Comparison of ENCODE assay signal across 18 cellular contexts in genomic region chr2:231727621-231728020, GRCh38. TPM values are rescaled to one million over a fixed set of nuclear protein-coding genes. Genes with fewer than 3 reads are reported as not detected.
DNase-seq lines count a peak whose midpoint lies in the region; ATAC-seq and TF ChIP-seq lines count a peak whose summit lies in the region.
"Had no signal": no experiment of that assay in that cellular context is flagged by ENCODE, and none has a peak within 500 bp of the region (broad histone marks: within the 10 kb centered on the region; RNA-seq: fewer than 3 reads in every experiment).

No MANE protein-coding gene starts in this region.

- H3K27me3 Mint-ChIP-seq in WTC11 (ENCODE audit: low read depth): no peaks in the 10 kb centered on the region
- no peaks in the 10 kb centered on the region for H3K27me3 Mint-ChIP-seq in neural progenitor cell (ENCODE audit: insufficient read depth, low read depth)
- H3K27me3 Mint-ChIP-seq: B cell; CD4-positive, alpha-beta T cell; IgD-negative memory B cell had no signal

- no peaks in the 10 kb centered on the region for H3K9me3 Mint-ChIP-seq in WTC11
- H3K9me3 Mint-ChIP-seq in neural progenitor cell: no peaks in the 10 kb centered on the region
- H3K9me3 Mint-ChIP-seq: CD4-positive, alpha-beta T cell; H9; IgD-negative memory B cell had no signal

- no peaks in the 10 kb centered on the region for H3K36me3 ChIP-seq in neural progenitor cell

- CTCF ChIA-PET in WTC11 (lab: Charles Lee): interaction anchor here (0.7 kb wide), 1 partner anchor 229 kb away, joined by 3 read pairs; no protein-coding TSS in a partner anchor

- no peak overlapping the region for H3K27ac ChIP-seq in neural progenitor cell
- H3K27ac ChIP-seq: GM23248 had no signal

- H3K9ac ChIP-seq in neural progenitor cell: no peak overlapping the region
- H3K9ac ChIP-seq: GM23248 had no signal

- H3K27ac Mint-ChIP-seq in WTC11 (no peak overlapping the region), neural progenitor cell (no peak overlapping the region)
- H3K27ac Mint-ChIP-seq: B cell; CD4-positive, alpha-beta T cell; IgD-negative memory B cell had no signal

- POLR2A ChIA-PET in WTC11 (lab: Charles Lee): no interaction called here

- ATAC-seq in WTC11 (peak; percentile 24; the same call in 1 of the 2 replicates), HG02588 (IDR thresholded peaks at IDR 0.05; ENCODE audit: unreplicated experiment) (no peak), GM19397 (IDR thresholded peaks at IDR 0.05; ENCODE audit: unreplicated experiment) (no peak)

- peaks cover 33% of the 10 kb centered on the region for H3F3A ChIP-seq in neural progenitor cell (ENCODE audit: low read depth)

- no peak for TF ChIP-seq CTCF in WTC11 (IDR thresholded peaks at IDR 0.05)
- no peak for TF ChIP-seq CTCF in neural progenitor cell (IDR thresholded peaks at IDR 0.05)

- peaks cover 18% of the 10 kb centered on the region for H3K4me1 ChIP-seq in neural progenitor cell

- H3K4me1 Mint-ChIP-seq in WTC11 (peaks cover 7% of the 10 kb centered on the region), neural progenitor cell (peaks cover 15% of the 10 kb centered on the region)
- H3K4me1 Mint-ChIP-seq: B cell had no signal

- H2AFZ ChIP-seq in neural progenitor cell (replicated peaks): no peak overlapping the region
- H2AFZ ChIP-seq: GM23248 had no signal

- H3K27me3 ChIP-seq in neural progenitor cell: no peaks in the 10 kb centered on the region

- peak overlapping the region; percentile 32 for H3K4me2 ChIP-seq in neural progenitor cell

- no peaks in the 10 kb centered on the region for H3K9me3 ChIP-seq in neural progenitor cell (ENCODE audit: low read depth)

- H3K4me3 Mint-ChIP-seq in WTC11 (no peak overlapping the region), neural progenitor cell (no peak overlapping the region)
- H3K4me3 Mint-ChIP-seq: B cell; CD4-positive, alpha-beta T cell; H9; IgD-negative memory B cell had no signal

- no peaks in the 10 kb centered on the region for H3K79me2 ChIP-seq in neural progenitor cell (ENCODE audit: low read depth)

- DNase-seq in NCI-H2171 treated with DMSO at 0.1 percent for 48 hours (lab: John Stamatoyannopoulos, UW): peak; percentile 51
- no peak for DNase-seq in WTC11 (ENCODE audit: low spot score)
- peak; percentile 26 for DNase-seq in islet precursor cell
- DNase-seq in neural progenitor cell (ENCODE audit: low spot score): no peak
- no peak for DNase-seq in NCI-H1930 (lab: John Stamatoyannopoulos, UW)
- DNase-seq in DMS79 treated with DMSO at 0.1 percent for 48 hours (lab: John Stamatoyannopoulos, UW): no peak
- DNase-seq: C1 segment of cervical spinal cord; Calu3; CD4-positive, alpha-beta T cell; DMS153; DND-41; GF-D8; GM23248; H9 had no signal

- no peak overlapping the region for H3K4me3 ChIP-seq in neural progenitor cell
- H3K4me3 ChIP-seq: GM23248 had no signal

- no peaks in the 10 kb centered on the region for H4K20me1 ChIP-seq in neural progenitor cell (ENCODE audit: low read depth)

- H3K36me3 Mint-ChIP-seq in WTC11: 0 out of 2 replicates have a peak, but pooled peaks cover 4% of the 10 kb centered on the region
- peaks cover 8% of the 10 kb centered on the region for H3K36me3 Mint-ChIP-seq in neural progenitor cell

TF ChIP-seq in WTC11, 78 proteins besides CTCF, POLR2A, EP300 and RAD21 (continues in another document):
- no peak for TF ChIP-seq ESRRA (CRISPR knock-in tag; IDR thresholded peaks at IDR 0.05; ENCODE audit: borderline replicate concordance)
- no peak for TF ChIP-seq FOXK1 (CRISPR knock-in tag; IDR thresholded peaks at IDR 0.05)
- TF ChIP-seq NFATC4 (CRISPR knock-in tag; IDR thresholded peaks at IDR 0.05): no peak
- TF ChIP-seq ATF1 (CRISPR knock-in tag; IDR thresholded peaks at IDR 0.05): no peak
- no peak for TF ChIP-seq ZNF532 (CRISPR knock-in tag; IDR thresholded peaks at IDR 0.05; ENCODE audit: borderline replicate concordance)
- TF ChIP-seq ZNF121 (CRISPR knock-in tag; IDR thresholded peaks at IDR 0.05): no peak
- TF ChIP-seq RELA (CRISPR knock-in tag; IDR thresholded peaks at IDR 0.05; ENCODE audit: borderline replicate concordance): no peak
- TF ChIP-seq PREB (CRISPR knock-in tag; IDR thresholded peaks at IDR 0.05; ENCODE audit: borderline replicate concordance): no peak
- no peak for TF ChIP-seq SMAD4 (CRISPR knock-in tag; IDR thresholded peaks at IDR 0.05)
- no peak for TF ChIP-seq ZBTB43 (CRISPR knock-in tag; IDR thresholded peaks at IDR 0.05)
- TF ChIP-seq PRDM15 (CRISPR knock-in tag; IDR thresholded peaks at IDR 0.05): no peak
- TF ChIP-seq ELF4 (CRISPR knock-in tag; IDR thresholded peaks at IDR 0.05; ENCODE audit: low read depth): no peak

RNA-seq across cellular contexts. Expression of gene PTMA, which starts 19.3 kb away (rescaled TPM):
- total RNA-seq in WTC11 (2021) (2,164 to 2,284 TPM (median 2,200 TPM) in 3 replicates), neural progenitor cell (ENCODE audit: low replicate concordance) (1,850 and 2,102 TPM in 2 replicates)

RNA-seq across cellular contexts. Expression of gene PDE6D, which starts 53.5 kb away (rescaled TPM):
- total RNA-seq in WTC11 (2021): 30.2 to 32.8 TPM (median 31.4 TPM) in 3 replicates
- 44.1 and 52.6 TPM in 2 replicates for total RNA-seq in neural progenitor cell (ENCODE audit: low replicate concordance)

RNA-seq across cellular contexts. Expression of gene COPS7B, which starts 58.6 kb away (rescaled TPM):
- total RNA-seq in WTC11 (2021): 56.5 to 63.8 TPM (median 57.1 TPM) in 3 replicates
- total RNA-seq in neural progenitor cell (ENCODE audit: low replicate concordance): 56.1 and 63.3 TPM in 2 replicates

Comparison
In these comparisons a context has a peak if more than half of its experiments do, and no peak if none do; other contexts are left out.
1. DNase-seq: peak in NCI-H2171 treated with DMSO at 0.1 percent for 48 hours (single experiment) and islet precursor cell (single experiment); none in WTC11 (single experiment), neural progenitor cell (single experiment), NCI-H1930 (0 of 2) and DMS79 treated with DMSO at 0.1 percent for 48 hours (single experiment).